Comparison of ENCODE assay signal across 1 cellular context in genomic region chr9:35669331-35670145, GRCh38.
TF ChIP-seq lines count a peak whose summit lies in the region.

No MANE protein-coding gene starts in this region.

TF ChIP-seq in HepG2, 621 proteins besides CTCF, POLR2A, EP300 and RAD21 (continued from another document and continues in another):
- TF ChIP-seq, protein P1, sequence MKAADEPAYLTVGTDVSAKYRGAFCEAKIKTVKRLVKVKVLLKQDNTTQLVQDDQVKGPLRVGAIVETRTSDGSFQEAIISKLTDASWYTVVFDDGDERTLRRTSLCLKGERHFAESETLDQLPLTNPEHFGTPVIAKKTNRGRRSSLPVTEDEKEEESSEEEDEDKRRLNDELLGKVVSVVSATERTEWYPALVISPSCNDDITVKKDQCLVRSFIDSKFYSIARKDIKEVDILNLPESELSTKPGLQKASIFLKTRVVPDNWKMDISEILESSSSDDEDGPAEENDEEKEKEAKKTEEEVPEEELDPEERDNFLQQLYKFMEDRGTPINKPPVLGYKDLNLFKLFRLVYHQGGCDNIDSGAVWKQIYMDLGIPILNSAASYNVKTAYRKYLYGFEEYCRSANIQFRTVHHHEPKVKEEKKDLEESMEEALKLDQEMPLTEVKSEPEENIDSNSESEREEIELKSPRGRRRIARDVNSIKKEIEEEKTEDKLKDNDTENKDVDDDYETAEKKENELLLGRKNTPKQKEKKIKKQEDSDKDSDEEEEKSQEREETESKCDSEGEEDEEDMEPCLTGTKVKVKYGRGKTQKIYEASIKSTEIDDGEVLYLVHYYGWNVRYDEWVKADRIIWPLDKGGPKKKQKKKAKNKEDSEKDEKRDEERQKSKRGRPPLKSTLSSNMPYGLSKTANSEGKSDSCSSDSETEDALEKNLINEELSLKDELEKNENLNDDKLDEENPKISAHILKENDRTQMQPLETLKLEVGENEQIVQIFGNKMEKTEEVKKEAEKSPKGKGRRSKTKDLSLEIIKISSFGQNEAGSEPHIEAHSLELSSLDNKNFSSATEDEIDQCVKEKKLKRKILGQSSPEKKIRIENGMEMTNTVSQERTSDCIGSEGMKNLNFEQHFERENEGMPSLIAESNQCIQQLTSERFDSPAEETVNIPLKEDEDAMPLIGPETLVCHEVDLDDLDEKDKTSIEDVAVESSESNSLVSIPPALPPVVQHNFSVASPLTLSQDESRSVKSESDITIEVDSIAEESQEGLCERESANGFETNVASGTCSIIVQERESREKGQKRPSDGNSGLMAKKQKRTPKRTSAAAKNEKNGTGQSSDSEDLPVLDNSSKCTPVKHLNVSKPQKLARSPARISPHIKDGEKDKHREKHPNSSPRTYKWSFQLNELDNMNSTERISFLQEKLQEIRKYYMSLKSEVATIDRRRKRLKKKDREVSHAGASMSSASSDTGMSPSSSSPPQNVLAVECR (CRISPR knock-in tag; IDR thresholded peaks at IDR 0.05; ENCODE audit: borderline replicate concordance): peak; percentile 46; the same call in 1 of the 2 replicates
- TF ChIP-seq ZNF274 (CRISPR knock-in tag; IDR thresholded peaks at IDR 0.05) (no peak), ZSCAN29 (CRISPR knock-in tag; conservative IDR thresholded peaks at IDR 0.05) (no peak), ZBTB3 (CRISPR knock-in tag; IDR thresholded peaks at IDR 0.05; ENCODE audit: borderline replicate concordance, low read depth) (no peak), ZNF12 (CRISPR knock-in tag; IDR thresholded peaks at IDR 0.05) (no peak), ZNF121 (CRISPR knock-in tag; IDR thresholded peaks at IDR 0.05) (peak; percentile 46; the same call in 1 of the 2 replicates), ZFP36L2 (CRISPR knock-in tag; IDR thresholded peaks at IDR 0.05) (no peak), SALL2 (CRISPR knock-in tag; IDR thresholded peaks at IDR 0.05) (no peak), NFIC (IDR thresholded peaks at IDR 0.05; ENCODE audit: low read length) (no peak), BORCS8-MEF2B (CRISPR knock-in tag; IDR thresholded peaks at IDR 0.05) (no peak), ZSCAN25 (CRISPR knock-in tag; IDR thresholded peaks at IDR 0.05) (no peak), ZBTB21 (CRISPR knock-in tag; IDR thresholded peaks at IDR 0.05) (no peak), ZFY (CRISPR knock-in tag; IDR thresholded peaks at IDR 0.05) (no peak), HMGXB3 (CRISPR knock-in tag; IDR thresholded peaks at IDR 0.05; ENCODE audit: borderline replicate concordance) (0 out of 2 replicates have a peak, but pooled peaks have one; percentile 58), ZNF205 (CRISPR knock-in tag; IDR thresholded peaks at IDR 0.05) (0 out of 2 replicates have a peak, but pooled peaks have one; percentile 35), GLI4 (CRISPR knock-in tag; IDR thresholded peaks at IDR 0.05; ENCODE audit: borderline replicate concordance) (no peak), FOXA3 (CRISPR knock-in tag; IDR thresholded peaks at IDR 0.05) (peak; percentile 71), ZNF547 (CRISPR knock-in tag; IDR thresholded peaks at IDR 0.05) (no peak), KMT2B (CRISPR knock-in tag; IDR thresholded peaks at IDR 0.05) (no peak), DR1 (CRISPR knock-in tag; IDR thresholded peaks at IDR 0.05) (no peak), ZNF839 (CRISPR knock-in tag; IDR thresholded peaks at IDR 0.05; ENCODE audit: borderline replicate concordance) (no peak), TBP (CRISPR knock-in tag; IDR thresholded peaks at IDR 0.05) (no peak), SALL1 (CRISPR knock-in tag; IDR thresholded peaks at IDR 0.05) (peak; percentile 83), ZNF446 (CRISPR knock-in tag; IDR thresholded peaks at IDR 0.05) (no peak), NFYC (CRISPR knock-in tag; IDR thresholded peaks at IDR 0.05) (no peak), ZNF660 (CRISPR knock-in tag; IDR thresholded peaks at IDR 0.05; ENCODE audit: borderline replicate concordance, low read depth) (no peak), NR2C2 (CRISPR knock-in tag; IDR thresholded peaks at IDR 0.05; ENCODE audit: borderline replicate concordance) (no peak), ZNF512B (CRISPR knock-in tag; IDR thresholded peaks at IDR 0.05; ENCODE audit: borderline replicate concordance) (no peak), ZSCAN22 (CRISPR knock-in tag; IDR thresholded peaks at IDR 0.05) (no peak), CENPX (CRISPR knock-in tag; IDR thresholded peaks at IDR 0.05) (no peak), GZF1 (CRISPR knock-in tag; IDR thresholded peaks at IDR 0.05) (peak; percentile 99), ZNF883 (CRISPR knock-in tag; IDR thresholded peaks at IDR 0.05; ENCODE audit: not compliant biosample characterization) (no peak), ZNF761 (CRISPR knock-in tag; conservative IDR thresholded peaks at IDR 0.05) (no peak)
- TF ChIP-seq, protein P2, sequence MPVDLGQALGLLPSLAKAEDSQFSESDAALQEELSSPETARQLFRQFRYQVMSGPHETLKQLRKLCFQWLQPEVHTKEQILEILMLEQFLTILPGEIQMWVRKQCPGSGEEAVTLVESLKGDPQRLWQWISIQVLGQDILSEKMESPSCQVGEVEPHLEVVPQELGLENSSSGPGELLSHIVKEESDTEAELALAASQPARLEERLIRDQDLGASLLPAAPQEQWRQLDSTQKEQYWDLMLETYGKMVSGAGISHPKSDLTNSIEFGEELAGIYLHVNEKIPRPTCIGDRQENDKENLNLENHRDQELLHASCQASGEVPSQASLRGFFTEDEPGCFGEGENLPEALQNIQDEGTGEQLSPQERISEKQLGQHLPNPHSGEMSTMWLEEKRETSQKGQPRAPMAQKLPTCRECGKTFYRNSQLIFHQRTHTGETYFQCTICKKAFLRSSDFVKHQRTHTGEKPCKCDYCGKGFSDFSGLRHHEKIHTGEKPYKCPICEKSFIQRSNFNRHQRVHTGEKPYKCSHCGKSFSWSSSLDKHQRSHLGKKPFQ (CRISPR knock-in tag; IDR thresholded peaks at IDR 0.05; ENCODE audit: insufficient replicate concordance): no peak
- TF ChIP-seq, protein P3, sequence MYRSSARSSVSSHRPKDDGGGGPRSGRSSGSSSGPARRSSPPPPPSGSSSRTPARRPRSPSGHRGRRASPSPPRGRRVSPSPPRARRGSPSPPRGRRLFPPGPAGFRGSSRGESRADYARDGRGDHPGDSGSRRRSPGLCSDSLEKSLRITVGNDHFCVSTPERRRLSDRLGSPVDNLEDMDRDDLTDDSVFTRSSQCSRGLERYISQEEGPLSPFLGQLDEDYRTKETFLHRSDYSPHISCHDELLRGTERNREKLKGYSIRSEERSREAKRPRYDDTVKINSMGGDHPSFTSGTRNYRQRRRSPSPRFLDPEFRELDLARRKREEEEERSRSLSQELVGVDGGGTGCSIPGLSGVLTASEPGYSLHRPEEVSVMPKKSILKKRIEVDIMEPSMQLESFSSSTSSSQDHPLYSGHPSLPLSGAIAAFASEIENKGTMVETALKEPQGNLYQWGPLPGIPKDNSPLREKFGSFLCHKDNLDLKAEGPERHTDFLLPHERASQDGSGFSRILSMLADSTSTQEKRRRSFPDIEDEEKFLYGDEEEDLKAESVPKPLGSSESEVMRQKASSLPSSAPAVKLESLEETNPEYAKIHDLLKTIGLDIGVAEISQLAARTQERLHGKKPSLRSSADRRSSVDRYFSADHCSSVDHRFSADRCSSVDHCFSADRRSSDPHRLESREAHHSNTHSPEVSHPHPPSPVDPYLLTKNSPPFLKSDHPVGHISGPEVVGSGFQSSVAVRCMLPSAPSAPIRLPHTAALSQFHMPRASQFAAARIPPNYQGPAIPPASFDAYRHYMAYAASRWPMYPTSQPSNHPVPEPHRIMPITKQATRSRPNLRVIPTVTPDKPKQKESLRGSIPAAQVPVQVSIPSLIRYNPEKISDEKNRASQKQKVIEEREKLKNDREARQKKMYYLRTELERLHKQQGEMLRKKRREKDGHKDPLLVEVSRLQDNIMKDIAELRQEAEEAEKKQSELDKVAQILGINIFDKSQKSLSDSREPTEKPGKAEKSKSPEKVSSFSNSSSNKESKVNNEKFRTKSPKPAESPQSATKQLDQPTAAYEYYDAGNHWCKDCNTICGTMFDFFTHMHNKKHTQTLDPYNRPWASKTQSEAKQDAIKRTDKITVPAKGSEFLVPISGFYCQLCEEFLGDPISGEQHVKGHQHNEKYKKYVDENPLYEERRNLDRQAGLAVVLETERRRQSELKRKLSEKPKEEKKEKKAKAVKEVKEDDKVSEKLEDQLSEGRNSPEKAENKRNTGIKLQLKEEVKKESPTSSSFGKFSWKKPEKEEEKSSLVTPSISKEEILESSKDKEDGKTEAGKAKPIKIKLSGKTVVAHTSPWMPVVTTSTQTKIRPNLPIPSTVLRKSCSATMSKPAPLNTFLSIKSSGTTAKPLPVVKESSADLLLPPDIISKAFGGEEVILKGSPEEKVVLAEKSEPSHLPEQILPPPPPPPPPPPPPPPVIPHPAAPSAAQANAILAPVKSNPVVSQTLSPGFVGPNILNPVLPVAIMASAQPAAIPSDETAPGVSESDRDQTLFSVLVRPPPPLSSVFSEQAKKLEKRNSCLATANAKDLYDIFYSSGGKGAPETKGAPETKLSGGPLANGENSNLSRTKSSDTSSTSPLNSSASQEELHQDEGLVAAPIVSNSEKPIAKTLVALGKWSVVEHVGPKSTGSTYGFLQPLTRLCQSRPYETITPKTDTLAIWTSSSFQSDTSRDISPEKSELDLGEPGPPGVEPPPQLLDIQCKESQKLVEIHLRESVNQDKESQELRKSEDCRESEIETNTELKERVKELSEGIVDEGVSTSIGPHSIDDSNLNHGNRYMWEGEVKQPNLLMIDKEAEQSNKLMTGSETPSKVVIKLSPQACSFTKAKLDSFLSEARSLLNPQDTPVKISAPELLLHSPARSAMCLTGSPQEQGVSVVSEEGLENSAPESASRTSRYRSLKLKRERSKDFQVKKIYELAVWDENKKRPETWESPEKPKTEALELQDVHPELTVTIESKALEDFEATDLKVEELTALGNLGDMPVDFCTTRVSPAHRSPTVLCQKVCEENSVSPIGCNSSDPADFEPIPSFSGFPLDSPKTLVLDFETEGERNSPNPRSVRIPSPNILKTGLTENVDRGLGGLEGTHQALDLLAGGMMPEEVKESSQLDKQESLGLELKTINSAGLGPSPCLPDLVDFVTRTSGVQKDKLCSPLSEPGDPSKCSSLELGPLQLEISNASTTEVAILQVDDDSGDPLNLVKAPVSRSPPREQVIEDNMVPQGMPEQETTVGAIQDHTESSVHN (CRISPR knock-in tag; IDR thresholded peaks at IDR 0.05): no peak
- TF ChIP-seq, protein P4, sequence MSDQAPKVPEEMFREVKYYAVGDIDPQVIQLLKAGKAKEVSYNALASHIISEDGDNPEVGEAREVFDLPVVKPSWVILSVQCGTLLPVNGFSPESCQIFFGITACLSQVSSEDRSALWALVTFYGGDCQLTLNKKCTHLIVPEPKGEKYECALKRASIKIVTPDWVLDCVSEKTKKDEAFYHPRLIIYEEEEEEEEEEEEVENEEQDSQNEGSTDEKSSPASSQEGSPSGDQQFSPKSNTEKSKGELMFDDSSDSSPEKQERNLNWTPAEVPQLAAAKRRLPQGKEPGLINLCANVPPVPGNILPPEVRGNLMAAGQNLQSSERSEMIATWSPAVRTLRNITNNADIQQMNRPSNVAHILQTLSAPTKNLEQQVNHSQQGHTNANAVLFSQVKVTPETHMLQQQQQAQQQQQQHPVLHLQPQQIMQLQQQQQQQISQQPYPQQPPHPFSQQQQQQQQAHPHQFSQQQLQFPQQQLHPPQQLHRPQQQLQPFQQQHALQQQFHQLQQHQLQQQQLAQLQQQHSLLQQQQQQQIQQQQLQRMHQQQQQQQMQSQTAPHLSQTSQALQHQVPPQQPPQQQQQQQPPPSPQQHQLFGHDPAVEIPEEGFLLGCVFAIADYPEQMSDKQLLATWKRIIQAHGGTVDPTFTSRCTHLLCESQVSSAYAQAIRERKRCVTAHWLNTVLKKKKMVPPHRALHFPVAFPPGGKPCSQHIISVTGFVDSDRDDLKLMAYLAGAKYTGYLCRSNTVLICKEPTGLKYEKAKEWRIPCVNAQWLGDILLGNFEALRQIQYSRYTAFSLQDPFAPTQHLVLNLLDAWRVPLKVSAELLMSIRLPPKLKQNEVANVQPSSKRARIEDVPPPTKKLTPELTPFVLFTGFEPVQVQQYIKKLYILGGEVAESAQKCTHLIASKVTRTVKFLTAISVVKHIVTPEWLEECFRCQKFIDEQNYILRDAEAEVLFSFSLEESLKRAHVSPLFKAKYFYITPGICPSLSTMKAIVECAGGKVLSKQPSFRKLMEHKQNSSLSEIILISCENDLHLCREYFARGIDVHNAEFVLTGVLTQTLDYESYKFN (CRISPR knock-in tag; conservative IDR thresholded peaks at IDR 0.05): peak; percentile 85
